20 cellular contexts compared by ENCODE assay signal in the genomic region with DNA sequence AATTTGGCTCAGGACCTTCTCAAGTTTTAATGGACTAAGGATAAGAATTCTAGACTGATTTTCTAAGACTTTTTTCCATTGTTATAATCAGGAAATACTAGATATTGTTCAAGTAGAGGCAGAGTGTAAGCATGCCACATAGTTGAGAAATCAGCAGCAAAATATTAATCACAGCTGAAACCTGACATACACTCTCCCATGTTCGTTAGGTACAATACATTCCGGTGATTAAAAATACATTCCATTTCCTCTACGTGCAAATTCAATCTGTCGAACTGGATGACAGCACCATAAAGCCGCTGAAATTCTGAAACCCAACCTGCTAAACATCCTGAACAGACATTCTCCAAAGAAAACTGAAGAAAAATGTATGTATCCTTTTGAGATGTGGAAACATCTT.
A peak's percentile ranks its signal among the peaks of the same experiment; 100 is the strongest.
DNase-seq lines count a peak whose midpoint lies in the region; ATAC-seq, FAIRE-seq and TF ChIP-seq lines count a peak whose summit lies in the region.
"Had no signal": no experiment of that assay in that cellular context is flagged by ENCODE, and none has a peak within 500 bp of the region (broad histone marks: within the 10 kb centered on the region; RNA-seq: fewer than 3 reads in every experiment).

No MANE protein-coding gene starts in this region.

- peaks cover 0 to 25% (median 0%) of the 10 kb centered on the region in 9 donors for H3K27me3 ChIP-seq in heart left ventricle
- H3K27me3 ChIP-seq in right cardiac atrium (ENCODE audit: control insufficient read depth, insufficient read depth) = no peaks in the 10 kb centered on the region
- no peaks in the 10 kb centered on the region for H3K27me3 ChIP-seq in astrocyte (ENCODE audit: insufficient read depth, low read length)
- H3K27me3 ChIP-seq in foreskin keratinocyte = no peaks in the 10 kb centered on the region
- H3K27me3 ChIP-seq in Caco-2 (replicated peaks; ENCODE audit: control insufficient read depth, insufficient read depth, low read length) = no peaks in the 10 kb centered on the region
- H3K27me3 ChIP-seq: neural progenitor cell had no signal

- TF ChIP-seq CTCF in heart left ventricle (IDR thresholded peaks at IDR 0.05) = no peak
- no peak for TF ChIP-seq CTCF in astrocyte (IDR thresholded peaks at IDR 0.05; ENCODE audit: insufficient read depth, low read depth, low read length)
- TF ChIP-seq CTCF in foreskin keratinocyte (conservative IDR thresholded peaks at IDR 0.05) = no peak
- TF ChIP-seq CTCF in Caco-2 (IDR thresholded peaks at IDR 0.05; ENCODE audit: insufficient read depth in 1 of 2, low read depth in 1 of 2, low read length in 1 of 2, severe bottlenecking in 1 of 2, unreplicated experiment in 1 of 2) = no peak

- peak overlapping the region; percentile 66 for H3K4me2 ChIP-seq in astrocyte (ENCODE audit: low read length)
- H3K4me2 ChIP-seq: neural progenitor cell had no signal

- in situ Hi-C loops in KBM-7 (cut with MboI; ENCODE audit: low pct_unique_long_range_greater_than_20kb, low sequenced_read_pairs) = no loop called here

- H3K79me2 ChIP-seq in astrocyte (ENCODE audit: insufficient read depth, low read length) = peaks cover 86% of the 10 kb centered on the region

- H3K9me3 Mint-ChIP-seq in astrocyte (ENCODE audit: unreplicated experiment) (no peaks in the 10 kb centered on the region), Caco-2 (ENCODE audit: unreplicated experiment) (no peaks in the 10 kb centered on the region)
- H3K9me3 Mint-ChIP-seq: stimulated activated memory B cell treated with anti-CD40 and anti-IgM and Interleukin-4, amounts not matched to agents 10 μg/mL and 1 μg/mL and 100 μg/mL, for 72 hours; T-cell had no signal

- 29 to 64% (median 53%) methylated on average over 5 of the region's 5 CpGs for WGBS in heart left ventricle, 4 donors
- WGBS in right cardiac atrium = 35% methylated on average over 5 of the region's 5 CpGs

- peak overlapping the region in 8 of 12 donors; percentile 25 to 67 (median 42) for H3K27ac ChIP-seq in heart left ventricle
- no peak overlapping the region for H3K27ac ChIP-seq in right cardiac atrium (ENCODE audit: low read length)
- H3K27ac ChIP-seq in astrocyte (ENCODE audit: low read depth, low read length) = peak overlapping the region; percentile 66
- H3K27ac ChIP-seq in foreskin keratinocyte = peak overlapping the region; percentile 49
- H3K27ac ChIP-seq: neural progenitor cell, tibial nerve had no signal

- H3K36me3 Mint-ChIP-seq in astrocyte (ENCODE audit: low read depth, unreplicated experiment) (peaks cover 17% of the 10 kb centered on the region), Caco-2 (ENCODE audit: insufficient read depth, unreplicated experiment) (peaks cover 27% of the 10 kb centered on the region)
- H3K36me3 Mint-ChIP-seq: stimulated activated memory B cell treated with anti-CD40 and anti-IgM and Interleukin-4, amounts not matched to agents 10 μg/mL and 1 μg/mL and 100 μg/mL, for 72 hours had no signal

- no peak for TF ChIP-seq POLR2A in heart left ventricle (IDR thresholded peaks at IDR 0.05)

- intact Hi-C loops in heart left ventricle (cut with DNase I) = loop anchor here in 2 of 10 donors (5.0 to 10.0 kb wide), 2 partner anchors 274 to 586 kb away; partner anchors contain the start of gene DIPK2B (in 1 of the 2)
- intact Hi-C loops in right cardiac atrium (cut with DNase I) = no loop called here
- intact Hi-C loops in Caco-2 (cut with micrococcal nuclease; ENCODE audit: unreplicated experiment) = loop anchor here (10.0 kb wide), 1 partner anchor 274 kb away; no protein-coding TSS in a partner anchor

- H3K27ac Mint-ChIP-seq in astrocyte (ENCODE audit: unreplicated experiment) (peak overlapping the region; percentile 77), Caco-2 (ENCODE audit: unreplicated experiment) (no peak overlapping the region)
- H3K27ac Mint-ChIP-seq: neural progenitor cell had no signal

- no peaks in the 10 kb centered on the region for H4K20me1 ChIP-seq in astrocyte (ENCODE audit: insufficient read depth, low read length)

- BruUV-seq in Caco-2 (replicated peaks; lab: Mats Ljungman, UMichigan) = no TSS peak

- ATAC-seq in heart left ventricle = no peak
- ATAC-seq in right cardiac atrium = no peak
- ATAC-seq in foreskin keratinocyte = peak; percentile 77
- no peak for ATAC-seq in HG03108 (IDR thresholded peaks at IDR 0.05; ENCODE audit: unreplicated experiment)
- ATAC-seq: stimulated activated memory B cell treated with anti-CD40 and anti-IgM and Interleukin-4, amounts not matched to agents 10 μg/mL and 1 μg/mL and 100 μg/mL, for 72 hours; T-cell had no signal

- peak overlapping the region; percentile 62 for H3K9ac ChIP-seq in astrocyte (ENCODE audit: low read length)
- H3K9ac ChIP-seq: neural progenitor cell had no signal

- H3K4me1 ChIP-seq in heart left ventricle (peaks cover 0 to 7% (median 0%) of the 10 kb centered on the region in 12 donors), right cardiac atrium (ENCODE audit: control insufficient read depth, insufficient read depth, low read length) (peaks cover 2% of the 10 kb centered on the region), astrocyte (ENCODE audit: insufficient read depth, low read length) (peaks cover 9% of the 10 kb centered on the region), foreskin keratinocyte (peaks cover 59% of the 10 kb centered on the region), Caco-2 (no peaks in the 10 kb centered on the region)
- H3K4me1 ChIP-seq: tibial nerve had no signal

- DNase-seq in heart left ventricle (no peak), right cardiac atrium (no peak), astrocyte (ENCODE audit: low read depth) (peak; percentile 68), foreskin keratinocyte (peak in 1 of 2 donors; percentile 82), KBM-7 (no peak), Caco-2 (no peak), RPMI8226 (no peak)
- DNase-seq: CD4-positive, alpha-beta memory T cell; central memory CD4-positive, alpha-beta T cell; DMS79 treated with DMSO at 0.1 percent for 48 hours; effector memory CD4-positive, alpha-beta T cell; NCI-H1694 treated with DMSO at 0.1 percent for 48 hours; NK-92 treated with Interleukin-12 subunit alpha and Interleukin-12 subunit beta, amount 100 ng/mL, for 24 hours; stimulated activated CD4-positive, alpha-beta T cell treated with anti-CD3 and anti-CD28 coated beads, Interleukin-15, amount 100 ng/mL, for 24 hours; T-cell had no signal

- CTCF ChIA-PET in Caco-2 (lab: Charles Lee) = no interaction called here

- H3K4me3 Mint-ChIP-seq in astrocyte (ENCODE audit: unreplicated experiment) (no peak overlapping the region), Caco-2 (ENCODE audit: unreplicated experiment) (no peak overlapping the region)
- H3K4me3 Mint-ChIP-seq: IgD-negative memory B cell; neural progenitor cell; stimulated activated memory B cell treated with anti-CD40 and anti-IgM and Interleukin-4, amounts not matched to agents 10 μg/mL and 1 μg/mL and 100 μg/mL, for 72 hours; T-cell had no signal

- H3K4me3 ChIP-seq in heart left ventricle = no peak overlapping the region
- H3K4me3 ChIP-seq in right cardiac atrium (ENCODE audit: low read length) = no peak overlapping the region
- peak overlapping the region; percentile 33 for H3K4me3 ChIP-seq in astrocyte (ENCODE audit: insufficient read depth, low read depth, low read length)
- H3K4me3 ChIP-seq in Caco-2 (ENCODE audit: low read depth, low read length) = no peak overlapping the region
- H3K4me3 ChIP-seq: neural progenitor cell, tibial nerve had no signal

- H3K4me1 Mint-ChIP-seq in astrocyte (ENCODE audit: low read depth, unreplicated experiment) (peaks cover 28% of the 10 kb centered on the region), Caco-2 (ENCODE audit: low read depth, unreplicated experiment) (no peaks in the 10 kb centered on the region)

- no peak for FAIRE-seq in astrocyte (lab: Jason Lieb, UNC)

- no peaks in the 10 kb centered on the region for H3K27me3 Mint-ChIP-seq in astrocyte (ENCODE audit: low read depth, unreplicated experiment)
- no peaks in the 10 kb centered on the region for H3K27me3 Mint-ChIP-seq in Caco-2 (ENCODE audit: insufficient read depth, unreplicated experiment)
- H3K27me3 Mint-ChIP-seq: CD4-positive, alpha-beta memory T cell; stimulated activated memory B cell treated with anti-CD40 and anti-IgM and Interleukin-4, amounts not matched to agents 10 μg/mL and 1 μg/mL and 100 μg/mL, for 72 hours had no signal

- POLR2A ChIA-PET in Caco-2 (lab: Charles Lee) = no interaction called here

- H3K9me3 ChIP-seq in heart left ventricle (peaks cover 0 to 8% (median 0%) of the 10 kb centered on the region in 12 donors), right cardiac atrium (ENCODE audit: control insufficient read depth, low read length) (no peaks in the 10 kb centered on the region), astrocyte (ENCODE audit: insufficient read depth, low read depth, low read length) (no peaks in the 10 kb centered on the region), Caco-2 (no peaks in the 10 kb centered on the region)

- H3K36me3 ChIP-seq in heart left ventricle (no peaks in the 10 kb centered on the region), astrocyte (ENCODE audit: insufficient read depth, low read length) (peaks cover 3% of the 10 kb centered on the region), Caco-2 (ENCODE audit: control insufficient read depth, insufficient read depth, low read length) (no peaks in the 10 kb centered on the region)
- H3K36me3 ChIP-seq: tibial nerve had no signal

- no peak overlapping the region for H2AFZ ChIP-seq in astrocyte (ENCODE audit: low read depth, low read length)
- H2AFZ ChIP-seq: neural progenitor cell had no signal
